ENCODE assay signal across 26 cellular contexts in the genomic region with DNA sequence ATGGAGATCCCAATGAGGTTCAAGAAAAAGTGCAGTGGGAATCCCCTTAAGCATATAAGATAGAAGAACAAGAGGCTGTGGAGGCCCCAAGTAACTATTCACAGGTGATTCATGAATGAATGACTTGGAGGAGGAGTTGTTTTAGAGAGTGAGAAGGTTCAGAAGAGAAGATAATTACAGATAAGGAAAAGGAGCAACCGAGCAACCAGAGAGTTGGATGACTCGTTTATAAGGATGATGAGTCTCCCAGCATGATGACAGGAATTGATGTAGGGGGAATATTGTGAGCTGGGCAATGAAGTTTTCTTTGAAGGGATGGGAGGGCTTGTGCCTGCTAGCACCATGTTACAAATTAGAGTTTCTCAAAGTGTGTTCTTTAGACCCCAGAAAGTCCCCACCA. TPM values are rescaled to one million over a fixed set of nuclear protein-coding genes. Genes with fewer than 3 reads are reported as not detected.
"Had no signal": no experiment of that assay in that cellular context is flagged by ENCODE, and none has a peak within 500 bp of the region (broad histone marks: within the 10 kb centered on the region; RNA-seq: fewer than 3 reads in every experiment).

No MANE protein-coding gene starts in this region.

- H3K9me3 ChIP-seq: ascending aorta, left ventricle myocardium inferior, neutrophil, ovary, prostate gland, right atrium auricular region, upper lobe of left lung had no signal

- H3K27me3 ChIP-seq: ascending aorta, brain microvascular endothelial cell, neutrophil, ovary, right atrium auricular region, upper lobe of left lung had no signal

- DNase-seq: activated CD4-positive, alpha-beta T cell treated with anti-CD3 and anti-CD28 coated beads, Interleukin-2, amount 50 U/mL, for 1 hour; activated T-cell treated with anti-CD3 and anti-CD28 coated beads, Interleukin-2, amount 50 U/mL, for 24 hours; brain microvascular endothelial cell; central memory CD4-positive, alpha-beta T cell; effector memory CD4-positive, alpha-beta T cell; foreskin melanocyte; kidney; left ventricle myocardium inferior; midbrain; ovary; stimulated activated CD4-positive, alpha-beta T cell treated with anti-CD3 and anti-CD28 coated beads, Interleukin-12 subunit alpha, Interleukin-12 subunit beta, amount 100 ng/mL, for 4 hours; stimulated activated CD4-positive, alpha-beta T cell treated with anti-CD3 and anti-CD28 coated beads, Interleukin-4, amount 100 ng/mL, for 4 hours; stimulated activated naive CD8-positive, alpha-beta T cell treated with anti-CD3 and anti-CD28 coated beads, Interleukin-15, Interleukin-2, amounts not matched to agents 100 U/mL and 50 U/mL, for 24 hours; SW 1271; T-helper 17 cell; upper lobe of left lung had no signal

- H3K4me3 Mint-ChIP-seq: activated T-cell treated with anti-CD3 and anti-CD28 coated beads, Interleukin-2, amount 50 U/mL, for 24 hours; activated T-helper 17 cell treated with anti-CD3 and anti-CD28 coated beads, Interleukin-2, amount 50 U/mL, for 72 hours; natural killer cell treated with Interleukin-12 subunit alpha and Interleukin-12 subunit beta and Interleukin-15 and Interleukin-18, amount 100 ng/mL, for 72 hours; T-helper 17 cell had no signal

- H3K4me1 ChIP-seq: ascending aorta, left ventricle myocardium inferior, prostate gland, right atrium auricular region, upper lobe of left lung had no signal

- H3K9me3 Mint-ChIP-seq: activated T-cell treated with anti-CD3 and anti-CD28 coated beads, Interleukin-2, amount 50 U/mL, for 24 hours had no signal

- H3K36me3 ChIP-seq: ascending aorta, brain microvascular endothelial cell, left ventricle myocardium inferior, neutrophil, ovary, prostate gland, right atrium auricular region, upper lobe of left lung had no signal

- H3K27ac ChIP-seq: ascending aorta, brain microvascular endothelial cell, left ventricle myocardium inferior, neutrophil, ovary, prostate gland, right atrium auricular region, upper lobe of left lung had no signal

- ATAC-seq: activated naive CD4-positive, alpha-beta T cell treated with anti-CD3 and anti-CD28 coated beads, Interleukin-2, amount 50 U/mL, for 72 hours; activated T-helper 17 cell treated with anti-CD3 and anti-CD28 coated beads, Interleukin-2, amount 50 U/mL, for 72 hours; natural killer cell treated with Interleukin-12 subunit alpha and Interleukin-12 subunit beta and Interleukin-15 and Interleukin-18, amount 100 ng/mL, for 72 hours; stimulated activated naive CD8-positive, alpha-beta T cell treated with anti-CD3 and anti-CD28 coated beads, Interleukin-15, Interleukin-2, amounts not matched to agents 100 U/mL and 50 U/mL, for 24 hours; T-helper 17 cell had no signal

- H3K4me3 ChIP-seq: ascending aorta, left ventricle myocardium inferior, ovary, prostate gland, right atrium auricular region, upper lobe of left lung had no signal

- H3K4me1 Mint-ChIP-seq: activated T-helper 17 cell treated with anti-CD3 and anti-CD28 coated beads, Interleukin-2, amount 50 U/mL, for 72 hours; T-helper 17 cell had no signal

- H3K36me3 Mint-ChIP-seq: activated naive CD4-positive, alpha-beta T cell treated with anti-CD3 and anti-CD28 coated beads, Interleukin-2, amount 50 U/mL, for 72 hours had no signal

- H3K27ac Mint-ChIP-seq: activated naive CD4-positive, alpha-beta T cell treated with anti-CD3 and anti-CD28 coated beads, Interleukin-2, amount 50 U/mL, for 72 hours; activated T-cell treated with anti-CD3 and anti-CD28 coated beads, Interleukin-2, amount 50 U/mL, for 24 hours; activated T-helper 17 cell treated with anti-CD3 and anti-CD28 coated beads, Interleukin-2, amount 50 U/mL, for 72 hours; natural killer cell treated with Interleukin-12 subunit alpha and Interleukin-12 subunit beta and Interleukin-15 and Interleukin-18, amount 100 ng/mL, for 72 hours; T-helper 17 cell had no signal

RNA-seq across cellular contexts. Expression of gene C8A, which starts 9.8 kb away (rescaled TPM):
- total RNA-seq: activated naive CD4-positive, alpha-beta T cell treated with anti-CD3 and anti-CD28 coated beads, Interleukin-2, amount 50 U/mL, for 72 hours; activated T-helper 17 cell treated with anti-CD3 and anti-CD28 coated beads, Interleukin-2, amount 50 U/mL, for 72 hours; dermis microvascular lymphatic vessel endothelial cell; left ventricle myocardium inferior; lung microvascular endothelial cell; natural killer cell treated with Interleukin-12 subunit alpha and Interleukin-12 subunit beta and Interleukin-15 and Interleukin-18, amount 100 ng/mL, for 72 hours; prostate gland; right atrium auricular region; subcutaneous adipose tissue; T-helper 17 cell had no signal
- polyA plus RNA-seq: ovary had no signal

RNA-seq across cellular contexts. Expression of gene FYB2, which starts 45.2 kb away (rescaled TPM):
- total RNA-seq: activated naive CD4-positive, alpha-beta T cell treated with anti-CD3 and anti-CD28 coated beads, Interleukin-2, amount 50 U/mL, for 72 hours; activated T-helper 17 cell treated with anti-CD3 and anti-CD28 coated beads, Interleukin-2, amount 50 U/mL, for 72 hours; ascending aorta; dermis microvascular lymphatic vessel endothelial cell; lung microvascular endothelial cell; natural killer cell treated with Interleukin-12 subunit alpha and Interleukin-12 subunit beta and Interleukin-15 and Interleukin-18, amount 100 ng/mL, for 72 hours; subcutaneous adipose tissue; T-helper 17 cell had no signal
